ENCODE assay signal across 8 cellular contexts in genomic region chr21:44872568-44873355, GRCh38. TPM values are rescaled to one million over a fixed set of nuclear protein-coding genes. Genes with fewer than 3 reads are reported as not detected.
DNase-seq lines count a peak whose midpoint lies in the region; ATAC-seq and TF ChIP-seq lines count a peak whose summit lies in the region.

No MANE protein-coding gene starts in this region.

- RAD21 ChIA-PET in HCT116 (lab: Charles Lee; ENCODE audit: low non-redundant PET in 1 of 2, low total read pairs in 2 of 2, uncharacterized antibody in 2 of 2, unreplicated experiment in 2 of 2) = interaction anchor here in 1 of 2 experiments (0.6 to 1.0 kb wide), 2 partner anchors 23 to 75 kb away, joined by 3 to 6 read pairs; no protein-coding TSS in a partner anchor

- TF ChIP-seq RAD21 in HCT116 (IDR thresholded peaks at IDR 0.05; ENCODE audit: low read depth) = no peak

- no TSS peak for BruUV-seq in HCT116 (replicated peaks; lab: Mats Ljungman, UMichigan)

- H3K4me1 ChIP-seq in HCT116 (ENCODE audit: control insufficient read depth in 1 of 2, insufficient read depth in 2 of 2, low read length in 2 of 2) = peaks cover 43 to 57% of the 10 kb centered on the region in 2 experiments

- TF ChIP-seq POLR2A in HCT116 (IDR thresholded peaks at IDR 0.05; ENCODE audit: borderline replicate concordance, extremely low read depth, insufficient read depth, insufficient read length) = no peak

- H3K27me3 Mint-ChIP-seq in CD14-positive monocyte (ENCODE audit: low read depth in 3 of 3) (no peaks in the 10 kb centered on the region), WTC11 (ENCODE audit: low read depth) (peaks cover 25% of the 10 kb centered on the region), nephron progenitor cell (ENCODE audit: low read depth, poor library complexity) (peaks cover 41% of the 10 kb centered on the region)

- DNase-seq in CD14-positive monocyte (ENCODE audit: low spot score) (no peak), HCT116 (ENCODE audit: low read depth, low spot score) (no peak), WTC11 (ENCODE audit: low spot score) (no peak), fibroblast of villous mesenchyme (ENCODE audit: low read depth) (peak; percentile 58), nephron progenitor cell (peak; percentile 43)

- peak overlapping the region; percentile 79 for H3K9ac ChIP-seq in HCT116 (ENCODE audit: low read length)

- no peaks in the 10 kb centered on the region for H3K36me3 ChIP-seq in HCT116 (ENCODE audit: control insufficient read depth in 1 of 2, insufficient read depth in 2 of 2, low read length in 2 of 2)

- H3K4me3 Mint-ChIP-seq in CD14-positive monocyte (peak overlapping the region; percentile 92 to 97), WTC11 (peak overlapping the region; percentile 82), nephron progenitor cell (peak overlapping the region; percentile 98)

- intact Hi-C loops in CD14-positive monocyte (cut with micrococcal nuclease) = loop anchor here (2.0 to 5.0 kb wide), 3 partner anchors 35 to 55 kb away; partner anchors contain the start of gene SUMO3 (in 2 of the 2)
- intact Hi-C loops in HCT116 (cut with micrococcal nuclease) = no loop called here

- H3K79me2 ChIP-seq in HCT116 (ENCODE audit: insufficient read depth, low read length) = peaks cover 50% of the 10 kb centered on the region

- no peaks in the 10 kb centered on the region for H3K27me3 ChIP-seq in HCT116 (ENCODE audit: insufficient read depth, low read length)

- H3K9me3 Mint-ChIP-seq in CD14-positive monocyte (peaks cover 0 to 3% (median 0%) of the 10 kb centered on the region in 7 donors), WTC11 (no peaks in the 10 kb centered on the region), nephron progenitor cell (peaks cover 4% of the 10 kb centered on the region)

- CTCF ChIA-PET in HCT116 (lab: Charles Lee) (interaction anchor here (1.2 to 2.0 kb wide), 3 partner anchors 20 to 79 kb away, joined by 4 to 10 read pairs (median 9); partner anchors contain the start of gene UBE2G2), WTC11 (lab: Charles Lee) (interaction anchor here (0.7 to 2.6 kb wide), 12 partner anchors 21 to 504 kb away, joined by 3 to 17 read pairs (median 4); partner anchors contain the start of gene UBE2G2)

- H3K4me1 Mint-ChIP-seq in CD14-positive monocyte = peaks cover 74% of the 10 kb centered on the region
- peaks cover 49% of the 10 kb centered on the region for H3K4me1 Mint-ChIP-seq in WTC11
- peaks cover 66% of the 10 kb centered on the region for H3K4me1 Mint-ChIP-seq in nephron progenitor cell

- peak overlapping the region; percentile 97 for H3K4me2 ChIP-seq in HCT116 (ENCODE audit: low read length)

- no peaks in the 10 kb centered on the region for H3K9me2 ChIP-seq in HCT116 (ENCODE audit: insufficient read depth)

- no peaks in the 10 kb centered on the region; the same call in 1 of the 2 replicates for H4K20me1 ChIP-seq in HCT116 (ENCODE audit: insufficient read depth)

- no peak for TF ChIP-seq CTCF in CD14-positive monocyte (IDR thresholded peaks at IDR 0.05)
- no peak for TF ChIP-seq CTCF in HCT116 (IDR thresholded peaks at IDR 0.05 in 2 of 3, conservative IDR thresholded peaks at IDR 0.05 in 1 of 3; ENCODE audit: borderline replicate concordance in 1 of 3, insufficient read depth in 1 of 3, low read depth in 2 of 3, low read length in 2 of 3)
- TF ChIP-seq CTCF in WTC11 (IDR thresholded peaks at IDR 0.05) = no peak
- TF ChIP-seq CTCF in fibroblast of villous mesenchyme (IDR thresholded peaks at IDR 0.05; ENCODE audit: insufficient read depth, low read depth, low read length) = no peak
- TF ChIP-seq CTCF in nephron progenitor cell (IDR thresholded peaks at IDR 0.05) = no peak

- ATAC-seq in HCT116 (peak; percentile 2), WTC11 (no peak), HG03095 (IDR thresholded peaks at IDR 0.05; ENCODE audit: unreplicated experiment) (no peak), GM21786 (IDR thresholded peaks at IDR 0.05; ENCODE audit: unreplicated experiment) (no peak), GM21619 (IDR thresholded peaks at IDR 0.05; ENCODE audit: unreplicated experiment) (no peak)

- POLR2A ChIA-PET in HCT116 (lab: Charles Lee) (interaction anchor here (0.5 to 1.4 kb wide), 4 partner anchors 8 to 56 kb away, joined by 3 to 6 read pairs (median 3); no protein-coding TSS in a partner anchor), WTC11 (lab: Charles Lee) (interaction anchor here (0.8 to 1.8 kb wide), 3 partner anchors 25 to 242 kb away, joined by 4 to 5 read pairs (median 4); partner anchors contain the start of gene UBE2G2)

- no peak overlapping the region for H2AFZ ChIP-seq in HCT116 (ENCODE audit: low read depth, low read length, poor library complexity, severe bottlenecking)

- H3K27ac ChIP-seq in HCT116 (ENCODE audit: low read depth, low read length) = peak overlapping the region; percentile 69

- H3K4me3 ChIP-seq in HCT116 (replicated peaks in 1 of 2; ENCODE audit: low read depth in 1 of 2, low read length in 2 of 2) (peak overlapping the region; percentile 84), fibroblast of villous mesenchyme (ENCODE audit: low read depth, low read length) (peak overlapping the region; percentile 87)

- H3K27ac Mint-ChIP-seq in CD14-positive monocyte (peak overlapping the region; percentile 85 to 93 (median 89)), WTC11 (no peak overlapping the region), nephron progenitor cell (peak overlapping the region; percentile 61)

- peaks cover 10 to 12% of the 10 kb centered on the region in 2 donors for H3K36me3 Mint-ChIP-seq in CD14-positive monocyte
- no peaks in the 10 kb centered on the region for H3K36me3 Mint-ChIP-seq in WTC11
- peaks cover 14% of the 10 kb centered on the region for H3K36me3 Mint-ChIP-seq in nephron progenitor cell (ENCODE audit: low read depth)

- H3K9me3 ChIP-seq in HCT116 (ENCODE audit: control insufficient read depth in 1 of 2, insufficient read depth in 1 of 2, low read depth in 1 of 2, low read length in 2 of 2) = no peaks in the 10 kb centered on the region

TF ChIP-seq in HCT116, 20 proteins besides CTCF, POLR2A, EP300 and RAD21:
- TF ChIP-seq ZFX (IDR thresholded peaks at IDR 0.05) = peak; percentile 47; the same call in 1 of the 2 replicates
- no peak for TF ChIP-seq EZH2 (IDR thresholded peaks at IDR 0.05)
- no peak for TF ChIP-seq CBX3 (IDR thresholded peaks at IDR 0.05; ENCODE audit: low read depth)

TF ChIP-seq in WTC11, 78 proteins besides CTCF, POLR2A, EP300 and RAD21 (continues in another document):
- TF ChIP-seq E2F5 (CRISPR knock-in tag; IDR thresholded peaks at IDR 0.05) (0 out of 2 replicates have a peak, but pooled peaks have one; percentile 3), ATF1 (CRISPR knock-in tag; IDR thresholded peaks at IDR 0.05) (0 out of 2 replicates have a peak, but pooled peaks have one; percentile 45), IRF1 (CRISPR knock-in tag; IDR thresholded peaks at IDR 0.05) (peak; percentile 20; the same call in 1 of the 2 replicates), PRDM15 (CRISPR knock-in tag; IDR thresholded peaks at IDR 0.05) (0 out of 2 replicates have a peak, but pooled peaks have one; percentile 5)

RNA-seq across cellular contexts. Expression of gene PTTG1IP, which starts 0.7 kb away (rescaled TPM):
- polyA plus RNA-seq in CD14-positive monocyte = 100 to 1,000 TPM; 206 to 238 TPM
- total RNA-seq in HCT116 (2021; ENCODE audit: unreplicated experiment) (83.4 TPM), WTC11 (2021) (96.0 to 117 TPM (median 112 TPM) in 3 replicates), fibroblast of villous mesenchyme (201 and 245 TPM in 2 replicates)
- polyA plus RNA-seq in HCT116 (2012) = 71.1 and 77.6 TPM in 2 replicates

RNA-seq across cellular contexts. Expression of gene ITGB2, which starts 47.9 kb away (rescaled TPM):
- polyA plus RNA-seq in CD14-positive monocyte = 1,000 to 10,000 TPM; 1,470 to 1,628 TPM
- 1.5 TPM for total RNA-seq in HCT116 (2021; ENCODE audit: unreplicated experiment)
- polyA plus RNA-seq in HCT116 (2012) = 0.10 and 0.17 TPM in 2 replicates
- 1.0 to 1.5 TPM (median 1.5 TPM) in 3 replicates for total RNA-seq in WTC11 (2021)
- total RNA-seq in fibroblast of villous mesenchyme = under 0.01 and 0.43 TPM in 2 replicates

RNA-seq across cellular contexts. Expression of gene SUMO3, which starts 54.9 kb away (rescaled TPM):
- 100 to 1,000 TPM; 109 to 112 TPM for polyA plus RNA-seq in CD14-positive monocyte
- total RNA-seq in HCT116 (2021; ENCODE audit: unreplicated experiment) (31.5 TPM), WTC11 (2021) (81.7 to 86.3 TPM (median 85.4 TPM) in 3 replicates), fibroblast of villous mesenchyme (81.5 and 102 TPM in 2 replicates)
- polyA plus RNA-seq in HCT116 (2012) = 26.5 and 27.5 TPM in 2 replicates

Comparison
In these comparisons a context has a peak if more than half of its experiments do, and no peak if none do; other contexts are left out.
1. DNase-seq: peak in fibroblast of villous mesenchyme (single experiment) and nephron progenitor cell (single experiment); none in CD14-positive monocyte (single experiment), HCT116 (single experiment) and WTC11 (single experiment).
2. Peak in every context shown above with its lines, with median percentiles within 50 percentile points of each other: H3K4me3 Mint-ChIP-seq.